ENCODE assay signal across 18 cellular contexts in genomic region chr19:16340092-16340491, GRCh38. TPM values are rescaled to one million over a fixed set of nuclear protein-coding genes. Genes with fewer than 3 reads are reported as not detected.
A peak's percentile ranks its signal among the peaks of the same experiment; 100 is the strongest.
DNase-seq lines count a peak whose midpoint lies in the region; ATAC-seq, FAIRE-seq and TF ChIP-seq lines count a peak whose summit lies in the region.
"Had no signal": no experiment of that assay in that cellular context is flagged by ENCODE, and none has a peak within 500 bp of the region (broad histone marks: within the 10 kb centered on the region; RNA-seq: fewer than 3 reads in every experiment).

No MANE protein-coding gene starts in this region.

- H3K4me3 ChIP-seq in IMR-90 (ENCODE audit: insufficient read depth, low read depth, low read length) = no peak overlapping the region
- no peak overlapping the region for H3K4me3 ChIP-seq in endothelial cell of umbilical vein (replicated peaks in 1 of 3; ENCODE audit: insufficient read depth in 1 of 3, low read depth in 1 of 3, low read length in 3 of 3)
- no peak overlapping the region for H3K4me3 ChIP-seq in retinal pigment epithelial cell (ENCODE audit: low read length)
- H3K4me3 ChIP-seq: upper lobe of left lung had no signal

- H2BK20ac ChIP-seq in IMR-90 (ENCODE audit: low read depth, low read length) = peak overlapping the region; percentile 78

- 59% methylated on average over 3 of the region's 5 CpGs; no CpG with 5 or more reads in 1 of the 2 experiments for WGBS in IMR-90 (ENCODE audit: extremely low coverage in 2 of 2, insufficient read length in 1 of 2), 2 experiments

- no peak for ATAC-seq in activated CD8-positive, alpha-beta memory T cell treated with anti-CD3 and anti-CD28 coated beads, Interleukin-2, amount 10 ng/mL, durations not matched to agents 7 days and 5 days
- ATAC-seq in IMR-90 (ENCODE audit: low read depth) = no peak
- ATAC-seq in GM18868 (IDR thresholded peaks at IDR 0.05; ENCODE audit: unreplicated experiment) = no peak
- ATAC-seq in HG03378 (IDR thresholded peaks at IDR 0.05; ENCODE audit: unreplicated experiment) = no peak
- ATAC-seq: PC-3 had no signal

- H2BK15ac ChIP-seq in IMR-90 (ENCODE audit: low read depth, low read length) = no peak overlapping the region; the same call in 2 of the 3 replicates

- in situ Hi-C loops in IMR-90 (cut with MboI; ENCODE audit: low sequenced_read_pairs) = no loop called here

- POLR2A ChIA-PET in IMR-90 (lab: Charles Lee; ENCODE audit: unreplicated experiment) = interaction anchor here (1.1 kb wide), 1 partner anchor 16 kb away, joined by 4 read pairs; the partner anchor contains the start of gene KLF2
- POLR2A ChIA-PET in endothelial cell of umbilical vein (lab: Charles Lee) = interaction anchor here (0.9 to 2.7 kb wide), 4 partner anchors 9 to 261 kb away, joined by 3 to 18 read pairs (median 8); partner anchors contain the start of gene KLF2

- dilution Hi-C loops in IMR-90 (cut with HindIII; ENCODE audit: low sequenced_read_pairs, unreplicated experiment) = no loop called here
- dilution Hi-C loops in endothelial cell of umbilical vein (cut with MboI; ENCODE audit: extremely low pct_ligation_motif_present, low sequenced_read_pairs) = no loop called here

- H3K23ac ChIP-seq in IMR-90 (ENCODE audit: low read depth, low read length) = 0 out of 2 replicates have a peak overlapping the region, but pooled peaks have one; percentile 42

- no peak for TF ChIP-seq RAD21 in IMR-90 (IDR thresholded peaks at IDR 0.05; ENCODE audit: low read length)

- H3K36me3 ChIP-seq in IMR-90 (ENCODE audit: control insufficient read depth, insufficient read depth, low read length) = no peaks in the 10 kb centered on the region
- H3K36me3 ChIP-seq in endothelial cell of umbilical vein (ENCODE audit: control insufficient read depth in 2 of 2, extremely low read depth in 1 of 2, insufficient read depth in 2 of 2, low read length in 2 of 2) = no peaks in the 10 kb centered on the region
- H3K36me3 ChIP-seq: upper lobe of left lung had no signal

- H3K9me1 ChIP-seq in IMR-90 (ENCODE audit: insufficient read depth, low read length) = peaks cover 13% of the 10 kb centered on the region
- no peaks in the 10 kb centered on the region for H3K9me1 ChIP-seq in endothelial cell of umbilical vein (replicated peaks; ENCODE audit: control insufficient read depth, extremely low read depth, insufficient read depth, low read length)

- peaks cover 14% of the 10 kb centered on the region for H3K27me3 Mint-ChIP-seq in activated CD8-positive, alpha-beta memory T cell treated with anti-CD3 and anti-CD28 coated beads, Interleukin-2, amount 10 ng/mL, durations not matched to agents 7 days and 5 days
- peaks cover 4 to 7% (median 6%) of the 10 kb centered on the region in 3 donors for H3K27me3 Mint-ChIP-seq in CD14-positive monocyte (ENCODE audit: low read depth in 3 of 3)

- no peak overlapping the region for H3K56ac ChIP-seq in IMR-90 (ENCODE audit: extremely low read depth, insufficient read depth, low read length)

- peak overlapping the region; percentile 68 for H3K14ac ChIP-seq in IMR-90 (replicated peaks; ENCODE audit: low read depth, low read length)

- peaks cover 7% of the 10 kb centered on the region for H3K36me3 Mint-ChIP-seq in activated CD8-positive, alpha-beta memory T cell treated with anti-CD3 and anti-CD28 coated beads, Interleukin-2, amount 10 ng/mL, durations not matched to agents 7 days and 5 days
- H3K36me3 Mint-ChIP-seq in CD14-positive monocyte = peaks cover 2 to 5% of the 10 kb centered on the region in 2 donors

- no peak overlapping the region for H3K4me3 Mint-ChIP-seq in activated CD8-positive, alpha-beta memory T cell treated with anti-CD3 and anti-CD28 coated beads, Interleukin-2, amount 10 ng/mL, durations not matched to agents 7 days and 5 days
- H3K4me3 Mint-ChIP-seq in CD14-positive monocyte = no peak overlapping the region
- H3K4me3 Mint-ChIP-seq: dendritic cell treated with granulocyte-macrophage colony-stimulating factor and Interleukin-4, amounts not matched to agents 40 ng/mL and 50 ng/mL, for 4 days; neural crest cell had no signal

- H3K27ac Mint-ChIP-seq in activated CD8-positive, alpha-beta memory T cell treated with anti-CD3 and anti-CD28 coated beads, Interleukin-2, amount 10 ng/mL, durations not matched to agents 7 days and 5 days = peak overlapping the region; percentile 57
- H3K27ac Mint-ChIP-seq in CD14-positive monocyte = no peak overlapping the region
- H3K27ac Mint-ChIP-seq: dendritic cell treated with granulocyte-macrophage colony-stimulating factor and Interleukin-4, amounts not matched to agents 40 ng/mL and 50 ng/mL, for 4 days had no signal

- intact Hi-C loops in IMR-90 (cut with micrococcal nuclease) = no loop called here
- intact Hi-C loops in endothelial cell of umbilical vein (cut with micrococcal nuclease) = no loop called here
- intact Hi-C loops in CD14-positive monocyte (cut with micrococcal nuclease) = no loop called here

- H3K9me3 ChIP-seq in IMR-90 (ENCODE audit: control insufficient read depth, insufficient read depth, low read length) (no peaks in the 10 kb centered on the region), endothelial cell of umbilical vein (replicated peaks; ENCODE audit: control insufficient read depth, insufficient read depth, low read length) (no peaks in the 10 kb centered on the region)
- H3K9me3 ChIP-seq: upper lobe of left lung had no signal

- FAIRE-seq in endothelial cell of umbilical vein (lab: Jason Lieb, UNC) = peak; percentile 73

- H4K20me1 ChIP-seq in IMR-90 (ENCODE audit: insufficient read depth, low read length) = no peaks in the 10 kb centered on the region
- H4K20me1 ChIP-seq in endothelial cell of umbilical vein (replicated peaks; ENCODE audit: control insufficient read depth, extremely low read depth, insufficient read depth, low read length) = no peaks in the 10 kb centered on the region

- no peak overlapping the region for H2AK9ac ChIP-seq in IMR-90 (replicated peaks; ENCODE audit: low read depth, low read length, poor library complexity)

- H4K5ac ChIP-seq in IMR-90 (ENCODE audit: low read depth, low read length) = no peak overlapping the region

- H3K9me3 Mint-ChIP-seq in activated CD8-positive, alpha-beta memory T cell treated with anti-CD3 and anti-CD28 coated beads, Interleukin-2, amount 10 ng/mL, durations not matched to agents 7 days and 5 days (ENCODE audit: low read depth) = no peaks in the 10 kb centered on the region
- no peaks in the 10 kb centered on the region for H3K9me3 Mint-ChIP-seq in CD14-positive monocyte
- H3K9me3 Mint-ChIP-seq: dendritic cell treated with granulocyte-macrophage colony-stimulating factor and Interleukin-4, amounts not matched to agents 40 ng/mL and 50 ng/mL, for 4 days; neural crest cell had no signal

- H4K91ac ChIP-seq in IMR-90 (ENCODE audit: insufficient read depth, low read depth, low read length) = peak overlapping the region; percentile 74

- BruUV-seq in IMR-90 (replicated peaks; lab: Mats Ljungman, UMichigan) (no TSS peak), endothelial cell of umbilical vein (replicated peaks; lab: Mats Ljungman, UMichigan) (no TSS peak)

- no peaks in the 10 kb centered on the region for H3K79me2 ChIP-seq in endothelial cell of umbilical vein (ENCODE audit: control insufficient read depth, insufficient read depth, low read length)

- TF ChIP-seq POLR2A in IMR-90 (IDR thresholded peaks at IDR 0.05; ENCODE audit: low read depth, low read length) (no peak), endothelial cell of umbilical vein (IDR thresholded peaks at IDR 0.05; ENCODE audit: low read depth, low read length) (no peak)

- peak overlapping the region; percentile 93 for H2BK120ac ChIP-seq in IMR-90 (ENCODE audit: low read depth, low read length)

- H3K4me1 ChIP-seq in IMR-90 (ENCODE audit: control insufficient read depth, insufficient read depth, low read length) (peaks cover 21% of the 10 kb centered on the region), endothelial cell of umbilical vein (ENCODE audit: control insufficient read depth, extremely low read depth, insufficient read depth, low read length) (peaks cover 31% of the 10 kb centered on the region)

- H2AFZ ChIP-seq in IMR-90 (replicated peaks; ENCODE audit: low read length, poor library complexity) (peak overlapping the region; percentile 64), endothelial cell of umbilical vein (ENCODE audit: low read depth, low read length) (no peak overlapping the region)

- no peak overlapping the region for H3K9ac ChIP-seq in IMR-90 (ENCODE audit: low read depth, low read length)
- H3K9ac ChIP-seq in endothelial cell of umbilical vein (replicated peaks; ENCODE audit: extremely low read depth, insufficient read depth, low read length) = no peak overlapping the region

- no peak overlapping the region; the same call in 1 of the 2 replicates for H3K27ac ChIP-seq in IMR-90 (ENCODE audit: insufficient read depth, low read length)
- peak overlapping the region; percentile 91 for H3K27ac ChIP-seq in endothelial cell of umbilical vein (ENCODE audit: insufficient read depth, low read depth, low read length)

- no peaks in the 10 kb centered on the region; a peak in 1 of 4 replicates for H3K79me1 ChIP-seq in IMR-90 (ENCODE audit: low read depth in 1 of 2, low read length in 2 of 2)

- no peak overlapping the region for H2BK5ac ChIP-seq in IMR-90 (ENCODE audit: low read depth, low read length, poor library complexity, severe bottlenecking)

- H3K18ac ChIP-seq in IMR-90 (ENCODE audit: low read depth, low read length) = 0 out of 2 replicates have a peak overlapping the region, but pooled peaks have one; percentile 5

- peak overlapping the region; percentile 77 for H3K4ac ChIP-seq in IMR-90 (ENCODE audit: low read depth, low read length)

- H3K4me2 ChIP-seq in IMR-90 (ENCODE audit: low read depth, low read length) (no peak overlapping the region), endothelial cell of umbilical vein (ENCODE audit: insufficient read depth, low read length) (no peak overlapping the region)

- H2AK5ac ChIP-seq in IMR-90 (ENCODE audit: low read depth, low read length) = peak overlapping the region; percentile 54

- DNase-seq in activated CD8-positive, alpha-beta memory T cell treated with anti-CD3 and anti-CD28 coated beads, Interleukin-2, amount 10 ng/mL, durations not matched to agents 7 days and 5 days = no peak
- DNase-seq in activated CD8-positive, alpha-beta memory T cell treated with anti-CD3 and anti-CD28 coated beads, Interleukin-2, amount 50 U/mL, for 4 hours = no peak
- peak; percentile 61 for DNase-seq in IMR-90
- DNase-seq in endothelial cell of umbilical vein (ENCODE audit: low read depth, low spot score) = no peak
- DNase-seq in retinal pigment epithelial cell (ENCODE audit: low read depth) = peak; percentile 51
- DNase-seq in CD14-positive monocyte (ENCODE audit: low spot score) = no peak
- DNase-seq: activated CD4-positive, alpha-beta T cell treated with anti-CD3 and anti-CD28 coated beads for 4 hours; DMS 273 treated with DMSO at 0.1 percent for 48 hours; Kasumi-1; NCI-H1436 treated with DMSO at 0.1 percent for 48 hours; NCI-H446 treated with DMSO at 0.1 percent for 48 hours; PC-3; stimulated activated CD4-positive, alpha-beta T cell treated with anti-CD3 and anti-CD28 coated beads, Interleukin-4, amount 100 ng/mL, for 24 hours; upper lobe of left lung had no signal

- peak overlapping the region in 1 of 2 experiments; percentile 53; a peak in 2 of 4 replicates for H4K8ac ChIP-seq in IMR-90 (ENCODE audit: low read depth in 2 of 2, low read length in 2 of 2)

- no peaks in the 10 kb centered on the region for H3K27me3 ChIP-seq in IMR-90 (ENCODE audit: control insufficient read depth, insufficient read depth, low read length)
- H3K27me3 ChIP-seq in endothelial cell of umbilical vein (ENCODE audit: control insufficient read depth in 2 of 2, insufficient read depth in 2 of 2, low read length in 2 of 2) = no peaks in the 10 kb centered on the region
- H3K27me3 ChIP-seq: upper lobe of left lung had no signal

- peaks cover 64% of the 10 kb centered on the region for H3K4me1 Mint-ChIP-seq in activated CD8-positive, alpha-beta memory T cell treated with anti-CD3 and anti-CD28 coated beads, Interleukin-2, amount 10 ng/mL, durations not matched to agents 7 days and 5 days
- H3K4me1 Mint-ChIP-seq in CD14-positive monocyte = peaks cover 51% of the 10 kb centered on the region
- H3K4me1 Mint-ChIP-seq: neural crest cell had no signal

- no peak for TF ChIP-seq CTCF in IMR-90 (conservative IDR thresholded peaks at IDR 0.05; ENCODE audit: low read depth, low read length)
- no peak for TF ChIP-seq CTCF in endothelial cell of umbilical vein (IDR thresholded peaks at IDR 0.05; ENCODE audit: extremely low read depth in 1 of 2, insufficient read depth in 1 of 2, low read depth in 1 of 2, low read length in 2 of 2)
- no peak for TF ChIP-seq CTCF in retinal pigment epithelial cell (conservative IDR thresholded peaks at IDR 0.05; ENCODE audit: low read depth, low read length)
- TF ChIP-seq CTCF in CD14-positive monocyte (IDR thresholded peaks at IDR 0.05) = no peak

- CTCF ChIA-PET in activated CD8-positive, alpha-beta memory T cell treated with anti-CD3 and anti-CD28 coated beads, Interleukin-2, amount 10 ng/mL, durations not matched to agents 7 days and 5 days (lab: Charles Lee) = interaction anchor here (7.0 to 31.2 kb wide), 2 partner anchors 11 to 28 kb away, joined by 75 to 449 read pairs; no protein-coding TSS in a partner anchor
- CTCF ChIA-PET in IMR-90 (lab: Yijun Ruan, JAX) (no interaction called here), endothelial cell of umbilical vein (lab: Charles Lee) (interaction anchor here (0.6 to 3.5 kb wide), 11 partner anchors 7 to 94 kb away, joined by 3 to 43 read pairs (median 8); no protein-coding TSS in a partner anchor)

RNA-seq across cellular contexts. Expression of gene KLF2, which starts 15.5 kb away (rescaled TPM):
- total RNA-seq in activated CD8-positive, alpha-beta memory T cell treated with anti-CD3 and anti-CD28 coated beads, Interleukin-2, amount 10 ng/mL, durations not matched to agents 7 days and 5 days = 100 to 1,000 TPM in 1 of 2 experiments, 10 to 100 TPM in 1; 62.1 to 124 TPM
- 1.1 and 3.3 TPM in 2 replicates for total RNA-seq in IMR-90 (2012; rRNA removed)
- polyA plus RNA-seq in IMR-90 (2012; rRNA removed) = 34.4 and 38.9 TPM in 2 replicates
- 49.1 and 78.5 TPM in 2 replicates for polyA plus RNA-seq in IMR-90 (2012; cell fraction: cytosol; rRNA removed)
- 129 and 171 TPM in 2 replicates for polyA plus RNA-seq in IMR-90 (2012; cell fraction: nucleus; rRNA removed; ENCODE audit: low replicate concordance)
- total RNA-seq in endothelial cell of umbilical vein = 23.4 and 37.7 TPM in 2 replicates
- polyA plus RNA-seq in endothelial cell of umbilical vein = 30.3 and 30.6 TPM in 2 replicates
- 14.0 and 24.3 TPM in 2 replicates for polyA plus RNA-seq in endothelial cell of umbilical vein (2011; cell fraction: cytosol; rRNA removed)
- polyA plus RNA-seq in endothelial cell of umbilical vein (2011; cell fraction: nucleus; rRNA removed) = 54.3 and 60.2 TPM in 2 replicates
- 30.3 and 45.3 TPM in 2 replicates for polyA plus RNA-seq in endothelial cell of umbilical vein (2012)
- 2.1 and 3.0 TPM in 2 replicates for polyA minus RNA-seq in endothelial cell of umbilical vein
- polyA minus RNA-seq in endothelial cell of umbilical vein (2011; cell fraction: cytosol; rRNA and poly(A)+ RNA removed) = 2.5 TPM
- 15.2 and 55.6 TPM in 2 replicates for polyA minus RNA-seq in endothelial cell of umbilical vein (2011; cell fraction: nucleus; rRNA and poly(A)+ RNA removed)
- polyA plus RNA-seq in CD14-positive monocyte = 10 to 100 TPM; 34.0 to 51.4 TPM

Comparison
In these comparisons a context has a peak if more than half of its experiments do, and no peak if none do; other contexts are left out.
1. DNase-seq: peak in IMR-90 (single experiment) and retinal pigment epithelial cell (single experiment); none in activated CD8-positive, alpha-beta memory T cell treated with anti-CD3 and anti-CD28 coated beads, Interleukin-2, amount 10 ng/mL, durations not matched to agents 7 days and 5 days (single experiment), activated CD8-positive, alpha-beta memory T cell treated with anti-CD3 and anti-CD28 coated beads, Interleukin-2, amount 50 U/mL, for 4 hours (single experiment), endothelial cell of umbilical vein (single experiment) and CD14-positive monocyte (single experiment).